ENCODE assay signal across 1 cellular context in genomic region chr9:135908334-135909204, GRCh38.
TF ChIP-seq lines count a peak whose summit lies in the region.

No MANE protein-coding gene starts in this region.

TF ChIP-seq in K562, 482 proteins besides CTCF, POLR2A, EP300 and RAD21 (continued from another document):
- TF ChIP-seq, protein P1, sequence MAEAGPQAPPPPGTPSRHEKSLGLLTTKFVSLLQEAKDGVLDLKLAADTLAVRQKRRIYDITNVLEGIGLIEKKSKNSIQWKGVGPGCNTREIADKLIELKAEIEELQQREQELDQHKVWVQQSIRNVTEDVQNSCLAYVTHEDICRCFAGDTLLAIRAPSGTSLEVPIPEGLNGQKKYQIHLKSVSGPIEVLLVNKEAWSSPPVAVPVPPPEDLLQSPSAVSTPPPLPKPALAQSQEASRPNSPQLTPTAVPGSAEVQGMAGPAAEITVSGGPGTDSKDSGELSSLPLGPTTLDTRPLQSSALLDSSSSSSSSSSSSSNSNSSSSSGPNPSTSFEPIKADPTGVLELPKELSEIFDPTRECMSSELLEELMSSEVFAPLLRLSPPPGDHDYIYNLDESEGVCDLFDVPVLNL (CRISPR knock-in tag; IDR thresholded peaks at IDR 0.05; ENCODE audit: low read depth) = no peak
- no peak for TF ChIP-seq POLR2AphosphoS5 (IDR thresholded peaks at IDR 0.05; ENCODE audit: control insufficient read depth, insufficient read depth, low read depth, low read length)
- TF ChIP-seq, protein P2, sequence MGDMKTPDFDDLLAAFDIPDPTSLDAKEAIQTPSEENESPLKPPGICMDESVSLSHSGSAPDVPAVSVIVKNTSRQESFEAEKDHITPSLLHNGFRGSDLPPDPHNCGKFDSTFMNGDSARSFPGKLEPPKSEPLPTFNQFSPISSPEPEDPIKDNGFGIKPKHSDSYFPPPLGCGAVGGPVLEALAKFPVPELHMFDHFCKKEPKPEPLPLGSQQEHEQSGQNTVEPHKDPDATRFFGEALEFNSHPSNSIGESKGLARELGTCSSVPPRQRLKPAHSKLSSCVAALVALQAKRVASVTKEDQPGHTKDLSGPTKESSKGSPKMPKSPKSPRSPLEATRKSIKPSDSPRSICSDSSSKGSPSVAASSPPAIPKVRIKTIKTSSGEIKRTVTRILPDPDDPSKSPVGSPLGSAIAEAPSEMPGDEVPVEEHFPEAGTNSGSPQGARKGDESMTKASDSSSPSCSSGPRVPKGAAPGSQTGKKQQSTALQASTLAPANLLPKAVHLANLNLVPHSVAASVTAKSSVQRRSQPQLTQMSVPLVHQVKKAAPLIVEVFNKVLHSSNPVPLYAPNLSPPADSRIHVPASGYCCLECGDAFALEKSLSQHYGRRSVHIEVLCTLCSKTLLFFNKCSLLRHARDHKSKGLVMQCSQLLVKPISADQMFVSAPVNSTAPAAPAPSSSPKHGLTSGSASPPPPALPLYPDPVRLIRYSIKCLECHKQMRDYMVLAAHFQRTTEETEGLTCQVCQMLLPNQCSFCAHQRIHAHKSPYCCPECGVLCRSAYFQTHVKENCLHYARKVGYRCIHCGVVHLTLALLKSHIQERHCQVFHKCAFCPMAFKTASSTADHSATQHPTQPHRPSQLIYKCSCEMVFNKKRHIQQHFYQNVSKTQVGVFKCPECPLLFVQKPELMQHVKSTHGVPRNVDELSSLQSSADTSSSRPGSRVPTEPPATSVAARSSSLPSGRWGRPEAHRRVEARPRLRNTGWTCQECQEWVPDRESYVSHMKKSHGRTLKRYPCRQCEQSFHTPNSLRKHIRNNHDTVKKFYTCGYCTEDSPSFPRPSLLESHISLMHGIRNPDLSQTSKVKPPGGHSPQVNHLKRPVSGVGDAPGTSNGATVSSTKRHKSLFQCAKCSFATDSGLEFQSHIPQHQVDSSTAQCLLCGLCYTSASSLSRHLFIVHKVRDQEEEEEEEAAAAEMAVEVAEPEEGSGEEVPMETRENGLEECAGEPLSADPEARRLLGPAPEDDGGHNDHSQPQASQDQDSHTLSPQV (IDR thresholded peaks at IDR 0.05) = peak; percentile 83
- no peak for TF ChIP-seq CAMTA2 (CRISPR knock-in tag; conservative IDR thresholded peaks at IDR 0.05)
- TF ChIP-seq PHB (CRISPR knock-in tag; IDR thresholded peaks at IDR 0.05) = peak; percentile 25; the same call in 1 of the 2 replicates
- no peak for TF ChIP-seq PRPF4 (IDR thresholded peaks at IDR 0.05; ENCODE audit: insufficient read depth, low read depth, low read length, poor library complexity, severe bottlenecking)
- TF ChIP-seq, protein P3, sequence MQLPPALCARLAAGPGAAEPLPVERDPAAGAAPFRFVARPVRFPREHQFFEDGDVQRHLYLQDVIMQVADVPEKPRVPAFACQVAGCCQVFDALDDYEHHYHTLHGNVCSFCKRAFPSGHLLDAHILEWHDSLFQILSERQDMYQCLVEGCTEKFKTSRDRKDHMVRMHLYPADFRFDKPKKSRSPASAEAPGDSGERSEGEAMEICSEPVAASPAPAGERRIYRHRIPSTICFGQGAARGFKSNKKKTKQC (CRISPR knock-in tag; IDR thresholded peaks at IDR 0.05) = no peak
- TF ChIP-seq FOXA3 (CRISPR knock-in tag; conservative IDR thresholded peaks at IDR 0.05 in 1 of 2, IDR thresholded peaks at IDR 0.05 in 1 of 2) = 0 out of 4 replicates have a peak, but pooled peaks of 1 of the 2 experiments have one; percentile 32
- no peak for TF ChIP-seq ELF2 (CRISPR knock-in tag; IDR thresholded peaks at IDR 0.05)
- TF ChIP-seq HMG20B (CRISPR knock-in tag; IDR thresholded peaks at IDR 0.05) = no peak
- no peak for TF ChIP-seq COPS2 (conservative IDR thresholded peaks at IDR 0.05)
- TF ChIP-seq MITF (IDR thresholded peaks at IDR 0.05) = no peak
- TF ChIP-seq MAZ (CRISPR knock-in tag; conservative IDR thresholded peaks at IDR 0.05 in 1 of 2, IDR thresholded peaks at IDR 0.05 in 1 of 2) = no peak
- no peak for TF ChIP-seq ETV6 (IDR thresholded peaks at IDR 0.05; ENCODE audit: borderline replicate concordance in 1 of 2, low read depth in 2 of 2, low read length in 1 of 2)
- no peak for TF ChIP-seq ETV6 (CRISPR knock-in tag; IDR thresholded peaks at IDR 0.05; ENCODE audit: borderline replicate concordance)
- 0 out of 2 replicates have a peak, but pooled peaks have one; percentile 20 for TF ChIP-seq ZNF311 (CRISPR knock-in tag; IDR thresholded peaks at IDR 0.05)
- no peak for TF ChIP-seq BRF1 (IDR thresholded peaks at IDR 0.05; ENCODE audit: borderline replicate concordance, extremely low read depth, insufficient read length)
- no peak for TF ChIP-seq U2AF1 (optimal IDR thresholded peaks at IDR 0.05; ENCODE audit: low read depth, low read length)
- TF ChIP-seq LCOR (CRISPR knock-in tag; IDR thresholded peaks at IDR 0.05) = no peak
- TF ChIP-seq ZNF12 (CRISPR knock-in tag; IDR thresholded peaks at IDR 0.05) = peak; percentile 74
- TF ChIP-seq ZNF512 (tag; IDR thresholded peaks at IDR 0.05) = no peak
- TF ChIP-seq BACH1 (tag; IDR thresholded peaks at IDR 0.05) = no peak
- no peak for TF ChIP-seq TEAD2 (tag; IDR thresholded peaks at IDR 0.05)
- TF ChIP-seq GTF2F1 (IDR thresholded peaks at IDR 0.05; ENCODE audit: low read depth, low read length) = peak; percentile 10; the same call in 1 of the 2 replicates
- TF ChIP-seq ZBTB1 (CRISPR knock-in tag; IDR thresholded peaks at IDR 0.05; ENCODE audit: borderline replicate concordance, low read depth) = no peak
- 0 out of 2 replicates have a peak, but pooled peaks have one; percentile 9 for TF ChIP-seq GABPB1 (CRISPR knock-in tag; IDR thresholded peaks at IDR 0.05)
- no peak for TF ChIP-seq ETV1 (tag; conservative IDR thresholded peaks at IDR 0.05; ENCODE audit: low read depth)
- TF ChIP-seq EGR1 (conservative IDR thresholded peaks at IDR 0.05) = peak; percentile 57
- no peak for TF ChIP-seq KHSRP (IDR thresholded peaks at IDR 0.05)
- TF ChIP-seq KDM2B (CRISPR knock-in tag; IDR thresholded peaks at IDR 0.05) = no peak
- TF ChIP-seq SAP30 (IDR thresholded peaks at IDR 0.05; ENCODE audit: borderline replicate concordance, insufficient read depth, low read depth, low read length, poor library complexity, severe bottlenecking) = no peak
- TF ChIP-seq ZNF398 (CRISPR knock-in tag; IDR thresholded peaks at IDR 0.05) = no peak
- no peak for TF ChIP-seq NR2F6 (CRISPR knock-in tag; IDR thresholded peaks at IDR 0.05)
- TF ChIP-seq MNT (conservative IDR thresholded peaks at IDR 0.05) = peak in 1 of 2 experiments; percentile 44; a peak in 2 of 4 replicates
- TF ChIP-seq SMAD4 (CRISPR knock-in tag; conservative IDR thresholded peaks at IDR 0.05) = no peak
- no peak for TF ChIP-seq RBM17 (IDR thresholded peaks at IDR 0.05; ENCODE audit: borderline replicate concordance, low read depth, low read length)
- TF ChIP-seq CCAR2 (IDR thresholded peaks at IDR 0.05; ENCODE audit: low read depth, low read length) = no peak
- TF ChIP-seq RBM39 (optimal IDR thresholded peaks at IDR 0.05; ENCODE audit: low read depth, low read length) = no peak
- no peak; the same call in 1 of the 2 replicates for TF ChIP-seq RNF2 (IDR thresholded peaks at IDR 0.05)
- no peak for TF ChIP-seq KLF16 (IDR thresholded peaks at IDR 0.05)
- TF ChIP-seq SNIP1 (IDR thresholded peaks at IDR 0.05; ENCODE audit: low read depth) = no peak
- no peak for TF ChIP-seq ZNF639 (CRISPR knock-in tag; conservative IDR thresholded peaks at IDR 0.05 in 1 of 2, IDR thresholded peaks at IDR 0.05 in 1 of 2)
- TF ChIP-seq, protein P4, sequence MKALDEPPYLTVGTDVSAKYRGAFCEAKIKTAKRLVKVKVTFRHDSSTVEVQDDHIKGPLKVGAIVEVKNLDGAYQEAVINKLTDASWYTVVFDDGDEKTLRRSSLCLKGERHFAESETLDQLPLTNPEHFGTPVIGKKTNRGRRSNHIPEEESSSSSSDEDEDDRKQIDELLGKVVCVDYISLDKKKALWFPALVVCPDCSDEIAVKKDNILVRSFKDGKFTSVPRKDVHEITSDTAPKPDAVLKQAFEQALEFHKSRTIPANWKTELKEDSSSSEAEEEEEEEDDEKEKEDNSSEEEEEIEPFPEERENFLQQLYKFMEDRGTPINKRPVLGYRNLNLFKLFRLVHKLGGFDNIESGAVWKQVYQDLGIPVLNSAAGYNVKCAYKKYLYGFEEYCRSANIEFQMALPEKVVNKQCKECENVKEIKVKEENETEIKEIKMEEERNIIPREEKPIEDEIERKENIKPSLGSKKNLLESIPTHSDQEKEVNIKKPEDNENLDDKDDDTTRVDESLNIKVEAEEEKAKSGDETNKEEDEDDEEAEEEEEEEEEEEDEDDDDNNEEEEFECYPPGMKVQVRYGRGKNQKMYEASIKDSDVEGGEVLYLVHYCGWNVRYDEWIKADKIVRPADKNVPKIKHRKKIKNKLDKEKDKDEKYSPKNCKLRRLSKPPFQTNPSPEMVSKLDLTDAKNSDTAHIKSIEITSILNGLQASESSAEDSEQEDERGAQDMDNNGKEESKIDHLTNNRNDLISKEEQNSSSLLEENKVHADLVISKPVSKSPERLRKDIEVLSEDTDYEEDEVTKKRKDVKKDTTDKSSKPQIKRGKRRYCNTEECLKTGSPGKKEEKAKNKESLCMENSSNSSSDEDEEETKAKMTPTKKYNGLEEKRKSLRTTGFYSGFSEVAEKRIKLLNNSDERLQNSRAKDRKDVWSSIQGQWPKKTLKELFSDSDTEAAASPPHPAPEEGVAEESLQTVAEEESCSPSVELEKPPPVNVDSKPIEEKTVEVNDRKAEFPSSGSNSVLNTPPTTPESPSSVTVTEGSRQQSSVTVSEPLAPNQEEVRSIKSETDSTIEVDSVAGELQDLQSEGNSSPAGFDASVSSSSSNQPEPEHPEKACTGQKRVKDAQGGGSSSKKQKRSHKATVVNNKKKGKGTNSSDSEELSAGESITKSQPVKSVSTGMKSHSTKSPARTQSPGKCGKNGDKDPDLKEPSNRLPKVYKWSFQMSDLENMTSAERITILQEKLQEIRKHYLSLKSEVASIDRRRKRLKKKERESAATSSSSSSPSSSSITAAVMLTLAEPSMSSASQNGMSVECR (CRISPR knock-in tag; IDR thresholded peaks at IDR 0.05) = no peak
